9 cellular contexts compared by ENCODE assay signal in the genomic region with DNA sequence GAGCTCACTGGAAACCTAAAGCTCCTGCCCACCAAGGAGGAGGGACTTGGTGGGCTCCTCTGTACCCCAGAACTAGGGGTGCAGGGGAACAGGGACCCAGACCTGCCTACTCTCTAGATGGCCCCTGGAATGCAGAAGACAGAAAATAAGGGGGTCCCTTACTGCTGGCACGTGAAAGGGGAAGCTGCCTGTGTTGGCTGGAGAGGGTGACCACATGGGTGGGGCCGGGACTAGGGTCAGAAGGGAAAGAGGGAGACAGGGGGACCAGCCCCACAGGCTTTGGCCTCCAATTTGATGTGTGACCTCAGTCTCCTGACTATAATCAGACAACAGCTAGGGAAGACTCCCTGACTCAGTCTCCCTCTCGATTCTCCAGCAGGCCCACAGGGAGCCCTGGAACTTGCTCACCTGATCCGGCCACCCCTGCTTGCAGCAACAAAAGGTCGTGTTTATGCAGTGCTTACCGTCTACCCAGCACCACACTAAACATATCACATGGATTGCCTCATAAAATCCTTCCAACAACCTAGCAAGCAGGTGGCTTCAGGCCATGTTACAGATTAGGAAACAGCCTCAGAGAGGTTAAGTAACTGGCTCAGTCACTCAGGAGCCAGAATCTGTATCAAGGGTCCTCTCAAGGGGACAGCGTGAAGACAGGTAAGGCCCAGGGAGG. TPM values are rescaled to one million over a fixed set of nuclear protein-coding genes. Genes with fewer than 3 reads are reported as not detected.
DNase-seq lines count a peak whose midpoint lies in the region; ATAC-seq and TF ChIP-seq lines count a peak whose summit lies in the region.
"Had no signal": no experiment of that assay in that cellular context is flagged by ENCODE, and none has a peak within 500 bp of the region (broad histone marks: within the 10 kb centered on the region; RNA-seq: fewer than 3 reads in every experiment).

No MANE protein-coding gene starts in this region.

- ATAC-seq in HCT116 (no peak), GM18858 (IDR thresholded peaks at IDR 0.05; ENCODE audit: unreplicated experiment) (no peak), HG02798 (IDR thresholded peaks at IDR 0.05; ENCODE audit: poor library complexity, unreplicated experiment) (no peak), GM19455 (IDR thresholded peaks at IDR 0.05; ENCODE audit: unreplicated experiment) (no peak)

- H3F3A ChIP-seq in OCI-LY1 (ENCODE audit: insufficient read depth, low read length): no peaks in the 10 kb centered on the region

- peak overlapping the region; percentile 78 for H2BK120ac ChIP-seq in trophoblast cell (ENCODE audit: insufficient read depth, low read length, poor library complexity)

- H3K23ac ChIP-seq in trophoblast cell (ENCODE audit: low read length): no peak overlapping the region

- TF ChIP-seq RAD21 in HCT116 (IDR thresholded peaks at IDR 0.05; ENCODE audit: low read depth): no peak

- DNase-seq in HCT116 (ENCODE audit: low read depth, low spot score) (no peak), fibroblast of the aortic adventitia (ENCODE audit: low read depth) (peak; percentile 23), trophoblast cell (peak in 1 of 2 donors; percentile 47), midbrain (lab: John Stamatoyannopoulos, UW) (no peak)
- DNase-seq: activated CD4-positive, CD25-positive, alpha-beta regulatory T cell had no signal

- H2AFZ ChIP-seq in HCT116 (ENCODE audit: low read depth, low read length, poor library complexity, severe bottlenecking) (no peak overlapping the region), OCI-LY1 (ENCODE audit: low read length) (no peak overlapping the region), trophoblast cell (ENCODE audit: insufficient read depth, low read length, poor library complexity) (no peak overlapping the region)

- H2BK5ac ChIP-seq in trophoblast cell (ENCODE audit: low read depth, low read length, poor library complexity): peak overlapping the region; percentile 8

- no TSS peak for BruUV-seq in HCT116 (replicated peaks; lab: Mats Ljungman, UMichigan)

- peak overlapping the region; percentile 22 for H3K4ac ChIP-seq in trophoblast cell (ENCODE audit: low read depth, low read length)

- H3K4me2 ChIP-seq in HCT116 (ENCODE audit: low read length): peak overlapping the region; percentile 47
- no peak overlapping the region; the same call in 1 of the 2 replicates for H3K4me2 ChIP-seq in OCI-LY1 (ENCODE audit: low read length)
- peak overlapping the region; percentile 17 for H3K4me2 ChIP-seq in trophoblast cell (ENCODE audit: low read length)

- no CpG with 5 or more reads among the region's 7 CpGs for WGBS in trophoblast cell (ENCODE audit: extremely low coverage, insufficient coverage, insufficient read length)

- peak overlapping the region; percentile 64 for H2BK12ac ChIP-seq in trophoblast cell (ENCODE audit: low read length)

- peak overlapping the region; percentile 84 for H4K91ac ChIP-seq in trophoblast cell (ENCODE audit: low read depth, low read length)

- no peaks in the 10 kb centered on the region for H3K36me3 ChIP-seq in HCT116 (ENCODE audit: control insufficient read depth in 1 of 2, insufficient read depth in 2 of 2, low read length in 2 of 2)
- H3K36me3 ChIP-seq in OCI-LY1 (ENCODE audit: insufficient read depth, low read length): peaks cover 4% of the 10 kb centered on the region; the same call in 1 of the 2 replicates
- no peaks in the 10 kb centered on the region for H3K36me3 ChIP-seq in trophoblast cell (ENCODE audit: control insufficient read depth in 1 of 2, insufficient read depth in 2 of 2, low read length in 2 of 2)

- H3K79me2 ChIP-seq in HCT116 (ENCODE audit: insufficient read depth, low read length): peaks cover 5% of the 10 kb centered on the region; the same call in 1 of the 2 replicates
- H3K79me2 ChIP-seq in OCI-LY1 (ENCODE audit: insufficient read depth, low read length): no peaks in the 10 kb centered on the region
- H3K79me2 ChIP-seq in trophoblast cell (ENCODE audit: control insufficient read depth, insufficient read depth, low read length, poor library complexity): peaks cover 2% of the 10 kb centered on the region

- no peaks in the 10 kb centered on the region for H3K9me2 ChIP-seq in HCT116 (ENCODE audit: insufficient read depth)
- H3K9me2 ChIP-seq in OCI-LY1 (ENCODE audit: low read depth, low read length): no peaks in the 10 kb centered on the region

- TF ChIP-seq CTCF in HCT116 (IDR thresholded peaks at IDR 0.05 in 2 of 3, conservative IDR thresholded peaks at IDR 0.05 in 1 of 3; ENCODE audit: borderline replicate concordance in 1 of 3, insufficient read depth in 1 of 3, low read depth in 2 of 3, low read length in 2 of 3) (no peak), OCI-LY1 (IDR thresholded peaks at IDR 0.05; ENCODE audit: low read length) (no peak), fibroblast of the aortic adventitia (IDR thresholded peaks at IDR 0.05; ENCODE audit: insufficient read depth, low read length) (no peak)

- H3K4me3 ChIP-seq in HCT116 (replicated peaks in 1 of 2; ENCODE audit: low read depth in 1 of 2, low read length in 2 of 2): no peak overlapping the region
- no peak overlapping the region for H3K4me3 ChIP-seq in OCI-LY1 (ENCODE audit: low read depth, low read length, poor library complexity, severe bottlenecking)
- no peak overlapping the region for H3K4me3 ChIP-seq in fibroblast of the aortic adventitia (ENCODE audit: low read depth, low read length)
- H3K4me3 ChIP-seq in trophoblast cell (ENCODE audit: low read depth, low read length): no peak overlapping the region

- H4K20me1 ChIP-seq in HCT116 (ENCODE audit: insufficient read depth) (no peaks in the 10 kb centered on the region), OCI-LY1 (ENCODE audit: insufficient read depth, low read length) (no peaks in the 10 kb centered on the region)

- intact Hi-C loops in HCT116 (cut with micrococcal nuclease): no loop called here

- peak overlapping the region; percentile 76 for H4K8ac ChIP-seq in trophoblast cell (ENCODE audit: low read depth, low read length)

- peaks cover 16% of the 10 kb centered on the region for H3K79me1 ChIP-seq in trophoblast cell (ENCODE audit: low read length)

- H4K12ac ChIP-seq in trophoblast cell (ENCODE audit: low read depth, low read length): peak overlapping the region; percentile 3

- CTCF ChIA-PET in HCT116 (lab: Charles Lee): no interaction called here

- POLR2A ChIA-PET in HCT116 (lab: Charles Lee): no interaction called here

- peak overlapping the region; percentile 75 for H3K18ac ChIP-seq in trophoblast cell (ENCODE audit: low read length)

- TF ChIP-seq POLR2A in HCT116 (IDR thresholded peaks at IDR 0.05; ENCODE audit: borderline replicate concordance, extremely low read depth, insufficient read depth, insufficient read length): no peak

- H3K9ac ChIP-seq in HCT116 (ENCODE audit: low read length) (peak overlapping the region; percentile 21; the same call in 1 of the 2 replicates), OCI-LY1 (ENCODE audit: low read length) (no peak overlapping the region), trophoblast cell (ENCODE audit: low read length) (no peak overlapping the region)

- H3K27me3 ChIP-seq in HCT116 (ENCODE audit: insufficient read depth, low read length) (no peaks in the 10 kb centered on the region), OCI-LY1 (ENCODE audit: insufficient read depth, low read length) (no peaks in the 10 kb centered on the region), trophoblast cell (ENCODE audit: insufficient read depth, low read length) (no peaks in the 10 kb centered on the region)

- peak overlapping the region; percentile 75 for H3K14ac ChIP-seq in trophoblast cell (ENCODE audit: low read length)

- H3K9me3 ChIP-seq in HCT116 (ENCODE audit: control insufficient read depth in 1 of 2, insufficient read depth in 1 of 2, low read depth in 1 of 2, low read length in 2 of 2): no peaks in the 10 kb centered on the region
- no peaks in the 10 kb centered on the region for H3K9me3 ChIP-seq in OCI-LY1 (ENCODE audit: low read length)
- H3K9me3 ChIP-seq in trophoblast cell (ENCODE audit: insufficient read depth, low read depth, low read length): no peaks in the 10 kb centered on the region

- peak overlapping the region; percentile 25 for H2AK5ac ChIP-seq in trophoblast cell (ENCODE audit: low read length)

- H3K4me1 ChIP-seq in HCT116 (ENCODE audit: control insufficient read depth in 1 of 2, insufficient read depth in 2 of 2, low read length in 2 of 2) (peaks cover 9 to 57% of the 10 kb centered on the region in 2 experiments), OCI-LY1 (ENCODE audit: insufficient read depth, low read length, severe bottlenecking) (peaks cover 71% of the 10 kb centered on the region), trophoblast cell (ENCODE audit: control insufficient read depth in 1 of 2, insufficient read depth in 2 of 2, low read length in 2 of 2) (peaks cover 29 to 34% of the 10 kb centered on the region in 2 experiments)

- H3K27ac ChIP-seq in HCT116 (ENCODE audit: low read depth, low read length): peak overlapping the region; percentile 24; the same call in 1 of the 2 replicates
- H3K27ac ChIP-seq in OCI-LY1 (ENCODE audit: low read depth, low read length, poor library complexity, severe bottlenecking): peak overlapping the region; percentile 89
- peak overlapping the region; percentile 35 for H3K27ac ChIP-seq in trophoblast cell (ENCODE audit: low read depth, low read length)

- RAD21 ChIA-PET in HCT116 (lab: Charles Lee; ENCODE audit: low non-redundant PET in 1 of 2, low total read pairs in 2 of 2, uncharacterized antibody in 2 of 2, unreplicated experiment in 2 of 2): interaction anchor here in 1 of 2 experiments (0.5 to 0.7 kb wide), 2 partner anchors 45 to 565 kb away, joined by 3 read pairs; no protein-coding TSS in a partner anchor

TF ChIP-seq in HCT116, 20 proteins besides CTCF, POLR2A, EP300 and RAD21 (continues in another document):
- TF ChIP-seq YY1 (IDR thresholded peaks at IDR 0.05; ENCODE audit: extremely low read depth, insufficient replicate concordance, low read depth, low read length): no peak

RNA-seq across cellular contexts. Expression of a gene that starts 10.2 kb away (rescaled TPM):
- total RNA-seq in HCT116 (2021; ENCODE audit: unreplicated experiment) (57.4 TPM), fibroblast of the aortic adventitia (ENCODE audit: low replicate concordance) (66.9 and 184 TPM in 2 replicates)
- 44.5 and 59.1 TPM in 2 replicates for polyA plus RNA-seq in HCT116 (2012)
- 11.8 and 12.4 TPM in 2 replicates for polyA plus RNA-seq in trophoblast cell (2013)

RNA-seq across cellular contexts. Expression of a gene that starts 51.9 kb away (rescaled TPM):
- 58.4 TPM for total RNA-seq in HCT116 (2021; ENCODE audit: unreplicated experiment)
- polyA plus RNA-seq in HCT116 (2012): 95.0 and 105 TPM in 2 replicates
- 21.4 and 33.3 TPM in 2 replicates for total RNA-seq in fibroblast of the aortic adventitia (ENCODE audit: low replicate concordance)
- 143 and 154 TPM in 2 replicates for polyA plus RNA-seq in trophoblast cell (2013)

Comparison
In these comparisons a context has a peak if more than half of its experiments do, and no peak if none do; other contexts are left out.
1. H3K27ac ChIP-seq: peak in every context shown above with its lines; median percentile 89 in OCI-LY1; 35 in trophoblast cell; 24 in HCT116.